Comparison of ENCODE assay signal across 1 cellular context in genomic region chr5:115657883-115658233, GRCh38.
TF ChIP-seq lines count a peak whose summit lies in the region.

No MANE protein-coding gene starts in this region.

TF ChIP-seq in A549, 52 proteins besides CTCF, POLR2A, EP300 and RAD21 (continued from another document):
- TF ChIP-seq KDM1A (IDR thresholded peaks at IDR 0.05; ENCODE audit: low read depth) (no peak), ZNF302 (CRISPR knock-in tag; IDR thresholded peaks at IDR 0.05) (no peak)
- TF ChIP-seq, protein P1, sequence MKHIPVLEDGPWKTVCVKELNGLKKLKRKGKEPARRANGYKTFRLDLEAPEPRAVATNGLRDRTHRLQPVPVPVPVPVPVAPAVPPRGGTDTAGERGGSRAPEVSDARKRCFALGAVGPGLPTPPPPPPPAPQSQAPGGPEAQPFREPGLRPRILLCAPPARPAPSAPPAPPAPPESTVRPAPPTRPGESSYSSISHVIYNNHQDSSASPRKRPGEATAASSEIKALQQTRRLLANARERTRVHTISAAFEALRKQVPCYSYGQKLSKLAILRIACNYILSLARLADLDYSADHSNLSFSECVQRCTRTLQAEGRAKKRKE (CRISPR knock-in tag; IDR thresholded peaks at IDR 0.05; ENCODE audit: low read depth), result no peak
